ENCODE assay signal across 28 cellular contexts in genomic region chr3:46613313-46614005, GRCh38. TPM values are rescaled to one million over a fixed set of nuclear protein-coding genes. Genes with fewer than 3 reads are reported as not detected.
"Had no signal": no experiment of that assay in that cellular context is flagged by ENCODE, and none has a peak within 500 bp of the region (broad histone marks: within the 10 kb centered on the region; RNA-seq: fewer than 3 reads in every experiment).

No MANE protein-coding gene starts in this region.

- H3K4me1 Mint-ChIP-seq: stimulated activated memory B cell treated with anti-CD40 and anti-IgM and Interleukin-4, amounts not matched to agents 10 μg/mL and 1 μg/mL and 100 μg/mL, for 72 hours had no signal

- H3K9ac ChIP-seq: parathyroid adenoma had no signal

- H3K79me2 ChIP-seq: parathyroid adenoma had no signal

- H3K9me3 ChIP-seq: esophagus squamous epithelium, gastroesophageal sphincter, prostate gland, spleen, tibial artery, upper lobe of left lung, uterus had no signal

- H3K4me3 ChIP-seq: esophagus squamous epithelium, gastroesophageal sphincter, prostate gland, spleen, tibial artery, upper lobe of left lung, uterus had no signal

- H3K36me3 ChIP-seq: esophagus squamous epithelium, gastroesophageal sphincter, prostate gland, spleen, tibial artery, upper lobe of left lung, uterus had no signal

- DNase-seq: cortex of kidney; dorsolateral prefrontal cortex; effector CD8-positive, alpha-beta T cell; esophagus squamous epithelium; foreskin fibroblast; left colon; mesendoderm; naive thymus-derived CD4-positive, alpha-beta T cell; spleen; stimulated activated CD4-positive, alpha-beta T cell treated with anti-CD3 and anti-CD28 coated beads, Interleukin-15, amount 100 ng/mL, for 24 hours; stimulated activated CD4-positive, alpha-beta T cell treated with anti-CD3 and anti-CD28 coated beads, Interleukin-1b, Interleukin-23, amount 100 ng/mL, for 48 hours; stimulated activated CD4-positive, alpha-beta T cell treated with anti-CD3 and anti-CD28 coated beads, Interleukin-4, amount 100 ng/mL, for 24 hours; tibial artery; upper lobe of left lung; uterus had no signal

- H3K36me3 Mint-ChIP-seq: naive thymus-derived CD4-positive, alpha-beta T cell; stimulated activated memory B cell treated with anti-CD40 and anti-IgM and Interleukin-4, amounts not matched to agents 10 μg/mL and 1 μg/mL and 100 μg/mL, for 72 hours had no signal

- H3K4me3 Mint-ChIP-seq: naive thymus-derived CD4-positive, alpha-beta T cell; stimulated activated memory B cell treated with anti-CD40 and anti-IgM and Interleukin-4, amounts not matched to agents 10 μg/mL and 1 μg/mL and 100 μg/mL, for 72 hours; stimulated activated naive CD8-positive, alpha-beta T cell treated with anti-CD3 and anti-CD28 coated beads, Interleukin-15, Interleukin-2, amounts not matched to agents 100 ng/mL and 50 ng/mL, for 24 hours had no signal

- H3K27me3 ChIP-seq: upper lobe of left lung, uterus had no signal

- H3K27ac ChIP-seq: dorsolateral prefrontal cortex, esophagus squamous epithelium, gastroesophageal sphincter, parathyroid adenoma, prostate gland, spleen, tibial artery, upper lobe of left lung, uterus had no signal

- H3K4me1 ChIP-seq: gastroesophageal sphincter, parathyroid adenoma, prostate gland, tibial artery, upper lobe of left lung, uterus had no signal

- H2AFZ ChIP-seq: parathyroid adenoma had no signal

- H3K9me3 Mint-ChIP-seq: naive thymus-derived CD4-positive, alpha-beta T cell; stimulated activated memory B cell treated with anti-CD40 and anti-IgM and Interleukin-4, amounts not matched to agents 10 μg/mL and 1 μg/mL and 100 μg/mL, for 72 hours; stimulated activated naive CD8-positive, alpha-beta T cell treated with anti-CD3 and anti-CD28 coated beads, Interleukin-15, Interleukin-2, amounts not matched to agents 100 ng/mL and 50 ng/mL, for 24 hours had no signal

- H3K27ac Mint-ChIP-seq: stimulated activated memory B cell treated with anti-CD40 and anti-IgM and Interleukin-4, amounts not matched to agents 10 μg/mL and 1 μg/mL and 100 μg/mL, for 72 hours; stimulated activated naive CD8-positive, alpha-beta T cell treated with anti-CD3 and anti-CD28 coated beads, Interleukin-15, Interleukin-2, amounts not matched to agents 100 ng/mL and 50 ng/mL, for 24 hours had no signal

RNA-seq across cellular contexts. Expression of gene FAM240A, which starts 1.1 kb away (rescaled TPM):
- total RNA-seq: gastroesophageal sphincter; kidney epithelial cell; left colon; liver; lung microvascular endothelial cell; mononuclear cell; naive thymus-derived CD4-positive, alpha-beta T cell; renal cortical epithelial cell; sciatic nerve; skeletal muscle tissue; spleen; temporal lobe; upper lobe of left lung; uterus had no signal
